ENCODE assay signal across 36 cellular contexts in the genomic region with DNA sequence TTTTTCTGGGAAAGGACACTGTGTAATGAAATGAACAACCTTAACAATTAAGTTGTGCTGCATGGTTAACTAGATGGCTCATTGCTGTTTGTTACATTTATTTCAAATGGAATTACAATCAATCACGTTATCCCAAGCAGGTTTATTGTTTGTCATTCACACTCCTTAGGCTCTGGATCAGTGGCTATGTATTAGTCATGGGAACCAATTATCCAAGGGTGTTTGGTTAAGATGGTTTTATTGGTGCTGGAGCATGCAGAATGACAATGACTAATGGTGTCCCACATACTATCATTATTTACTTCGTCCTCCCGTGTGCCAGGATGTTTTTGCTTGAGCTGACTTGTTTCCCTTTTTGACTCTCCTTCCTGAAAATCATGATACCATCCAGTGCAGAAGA. TPM values are rescaled to one million over a fixed set of nuclear protein-coding genes. Genes with fewer than 3 reads are reported as not detected.
DNase-seq lines count a peak whose midpoint lies in the region; ATAC-seq and TF ChIP-seq lines count a peak whose summit lies in the region.
"Had no signal": no experiment of that assay in that cellular context is flagged by ENCODE, and none has a peak within 500 bp of the region (broad histone marks: within the 10 kb centered on the region; RNA-seq: fewer than 3 reads in every experiment).

No MANE protein-coding gene starts in this region.

- TF ChIP-seq CTCF in epithelial cell of esophagus (IDR thresholded peaks at IDR 0.05; ENCODE audit: insufficient read depth, low read depth, low read length, missing control alignments) (no peak), GM10248 (IDR thresholded peaks at IDR 0.05; ENCODE audit: control extremely low read depth, extremely low read depth, low read depth, missing control alignments) (no peak)

- POLR2A ChIA-PET in GM10248 (lab: Yijun Ruan, JAX) = no interaction called here

- CTCF ChIA-PET in GM10248 (lab: Yijun Ruan, JAX) = no interaction called here

- peak; percentile 34 for DNase-seq in A172 (ENCODE audit: low spot score)
- DNase-seq in DMS79 (lab: John Stamatoyannopoulos, UW) = peak; percentile 11
- DNase-seq in NCI-H345 treated with DMSO at 0.1 percent for 48 hours (lab: John Stamatoyannopoulos, UW; ENCODE audit: unreplicated experiment) = peak; percentile 91
- peak; percentile 11 for DNase-seq in epithelial cell of esophagus (ENCODE audit: low read depth)
- no peak for DNase-seq in cerebellar nuclear complex (lab: John Stamatoyannopoulos, UW)
- DNase-seq in stimulated activated naive CD8-positive, alpha-beta T cell treated with anti-CD3 and anti-CD28 coated beads, Interleukin-15, Interleukin-2, amounts not matched to agents 100 U/mL and 50 U/mL, for 24 hours = no peak
- DNase-seq in GM10248 (ENCODE audit: extremely low spot score) = no peak
- DNase-seq in NCI-H226 = no peak
- DNase-seq: activated CD4-positive, alpha-beta T cell treated with anti-CD3 and anti-CD28 coated beads, Interleukin-2, amount 50 U/mL, for 1 hour; activated CD4-positive, CD25-positive, alpha-beta regulatory T cell; activated CD8-positive, alpha-beta memory T cell treated with anti-CD3 and anti-CD28 coated beads, Interleukin-2, amount 10 ng/mL, durations not matched to agents 7 days and 5 days; activated gamma-delta T cell treated with Interleukin-2 at 50 U/mL for 16 hours; activated naive CD8-positive, alpha-beta T cell treated with anti-CD3 and anti-CD28 coated beads, Interleukin-2, amount 10 ng/mL, durations not matched to agents 7 days and 5 days; activated T-cell treated with anti-CD3 and anti-CD28 coated beads, Interleukin-2, amount 50 U/mL, for 48 hours; aorta; CD4-positive, alpha-beta T cell; effector CD8-positive, alpha-beta T cell; foreskin fibroblast; GDM1; head of caudate nucleus; kidney; naive thymus-derived CD4-positive, alpha-beta T cell; NCI-H1092; NCI-H1694; nucleus accumbens; psoas muscle; SK-N-SH; stimulated activated CD4-positive, alpha-beta T cell treated with anti-CD3 and anti-CD28 coated beads, Interleukin-4, amount 100 ng/mL, for 1 hour; tibial artery had no signal

- no peak for ATAC-seq in stimulated activated naive CD8-positive, alpha-beta T cell treated with anti-CD3 and anti-CD28 coated beads, Interleukin-15, Interleukin-2, amounts not matched to agents 100 U/mL and 50 U/mL, for 24 hours
- ATAC-seq: activated CD8-positive, alpha-beta memory T cell treated with anti-CD3 and anti-CD28 coated beads, Interleukin-2, amount 10 ng/mL, durations not matched to agents 7 days and 5 days; HCT116; naive thymus-derived CD4-positive, alpha-beta T cell; psoas muscle had no signal

- H3K4me3 ChIP-seq in epithelial cell of esophagus (ENCODE audit: low read length) = no peak overlapping the region
- H3K4me3 ChIP-seq: cardiac muscle cell, coronary artery, esophagus muscularis mucosa, lung, psoas muscle, tibial artery, vagina had no signal

RNA-seq across cellular contexts. Expression of a gene that starts 10.6 kb away (rescaled TPM):
- not detected in 2 replicates for total RNA-seq in A172 (2014; rRNA removed; shearing (Covaris generic))
- total RNA-seq: activated CD8-positive, alpha-beta memory T cell treated with anti-CD3 and anti-CD28 coated beads, Interleukin-2, amount 10 ng/mL, durations not matched to agents 7 days and 5 days; activated naive CD8-positive, alpha-beta T cell treated with anti-CD3 and anti-CD28 coated beads, Interleukin-2, amount 10 ng/mL, durations not matched to agents 7 days and 5 days; aorta; cardiac muscle cell; CD4-positive, alpha-beta T cell; HT-29; kidney; lung; naive thymus-derived CD4-positive, alpha-beta T cell; psoas muscle; vagina had no signal

Comparison
In these comparisons a context has a peak if more than half of its experiments do, and no peak if none do; other contexts are left out.
1. DNase-seq: peak in A172 (single experiment), DMS79 (single experiment), NCI-H345 treated with DMSO at 0.1 percent for 48 hours (single experiment) and epithelial cell of esophagus (single experiment); none in cerebellar nuclear complex (0 of 2), stimulated activated naive CD8-positive, alpha-beta T cell treated with anti-CD3 and anti-CD28 coated beads, Interleukin-15, Interleukin-2, amounts not matched to agents 100 U/mL and 50 U/mL, for 24 hours (single experiment), GM10248 (single experiment) and NCI-H226 (single experiment).